Comparison of ENCODE assay signal across 8 cellular contexts in genomic region chr1:234963180-234963903, GRCh38.
DNase-seq lines count a peak whose midpoint lies in the region; ATAC-seq and TF ChIP-seq lines count a peak whose summit lies in the region.

No MANE protein-coding gene starts in this region.

- peak overlapping the region; percentile 31 to 79; a peak in 3 of 4 replicates for H4K8ac ChIP-seq in IMR-90 (ENCODE audit: low read depth in 2 of 2, low read length in 2 of 2)

- DNase-seq in CD4-positive, alpha-beta memory T cell: peak; percentile 85 to 94 (median 86)
- DNase-seq in IMR-90 (peak; percentile 95), mammary epithelial cell (no peak), lower lobe of right lung (peak; percentile 95), WERI-Rb-1 (no peak)
- DNase-seq in stimulated activated CD8-positive, alpha-beta memory T cell treated with anti-CD3 and anti-CD28 coated beads, Interleukin-15, amount 100 ng/mL, for 4 hours (ENCODE audit: low read depth in 2 of 2): peak; percentile 74 to 83

- POLR2A ChIA-PET in CD4-positive, alpha-beta memory T cell (lab: Charles Lee; ENCODE audit: partially characterized antibody): interaction anchor here (0.8 to 4.6 kb wide), 19 partner anchors 9 to 362 kb away, joined by 3 to 86 read pairs (median 6); partner anchors contain the start of gene IRF2BP2
- POLR2A ChIA-PET in IMR-90 (lab: Charles Lee; ENCODE audit: unreplicated experiment): interaction anchor here (1.0 kb wide), 1 partner anchor 8 kb away, joined by 3 read pairs; no protein-coding TSS in a partner anchor

- H3K23ac ChIP-seq in IMR-90 (ENCODE audit: low read depth, low read length): peak overlapping the region; percentile 83

- peak overlapping the region; percentile 16; the same call in 1 of the 2 replicates for H3K4me2 ChIP-seq in IMR-90 (ENCODE audit: low read depth, low read length)
- no peak overlapping the region for H3K4me2 ChIP-seq in mammary epithelial cell (ENCODE audit: insufficient read depth, low read depth, low read length)

- H3K79me2 ChIP-seq in mammary epithelial cell (ENCODE audit: insufficient read depth, low read length): no peaks in the 10 kb centered on the region

- peak overlapping the region; percentile 41 to 89 (median 84) for H3K4me3 Mint-ChIP-seq in CD4-positive, alpha-beta memory T cell

- peaks cover 58 to 76% (median 64%) of the 10 kb centered on the region in 4 donors for H3K4me1 Mint-ChIP-seq in CD4-positive, alpha-beta memory T cell

- peak overlapping the region; percentile 74 for H2BK20ac ChIP-seq in IMR-90 (ENCODE audit: low read depth, low read length)

- H3K9me3 Mint-ChIP-seq in CD4-positive, alpha-beta memory T cell: no peaks in the 10 kb centered on the region

- peak overlapping the region; percentile 40; the same call in 1 of the 2 replicates for H3K9ac ChIP-seq in IMR-90 (ENCODE audit: low read depth, low read length)
- H3K9ac ChIP-seq in mammary epithelial cell (ENCODE audit: insufficient read depth, low read length): no peak overlapping the region

- peak overlapping the region; percentile 75 for H3K4ac ChIP-seq in IMR-90 (ENCODE audit: low read depth, low read length)

- H3K18ac ChIP-seq in IMR-90 (ENCODE audit: low read depth, low read length): peak overlapping the region; percentile 62

- WGBS in IMR-90 (ENCODE audit: extremely low coverage in 2 of 2, insufficient read length in 1 of 2), 2 experiments: 0% methylated on average over 2 of the region's 15 CpGs; no CpG with 5 or more reads in 1 of the 2 experiments
- WGBS in mammary epithelial cell (ENCODE audit: low coverage, missing lambda C conversion rate): 63% methylated on average over 15 of the region's 15 CpGs

- H3K9me3 ChIP-seq in CD4-positive, alpha-beta memory T cell (ENCODE audit: control insufficient read depth in 1 of 2, low read length in 2 of 2): no peaks in the 10 kb centered on the region
- H3K9me3 ChIP-seq in IMR-90 (ENCODE audit: control insufficient read depth, insufficient read depth, low read length) (no peaks in the 10 kb centered on the region), mammary epithelial cell (replicated peaks; ENCODE audit: insufficient read depth, low read length) (no peaks in the 10 kb centered on the region), lower lobe of right lung (no peaks in the 10 kb centered on the region), WERI-Rb-1 (ENCODE audit: severe bottlenecking) (no peaks in the 10 kb centered on the region)

- TF ChIP-seq CTCF in IMR-90 (conservative IDR thresholded peaks at IDR 0.05; ENCODE audit: low read depth, low read length) (no peak), WI38 (IDR thresholded peaks at IDR 0.05; ENCODE audit: low read depth, low read length) (no peak), mammary epithelial cell (conservative IDR thresholded peaks at IDR 0.05 in 1 of 2, IDR thresholded peaks at IDR 0.05 in 1 of 2; ENCODE audit: extremely low read depth in 1 of 2, insufficient read depth in 1 of 2, low read depth in 1 of 2, low read length in 2 of 2) (no peak), lower lobe of right lung (IDR thresholded peaks at IDR 0.05) (no peak), WERI-Rb-1 (IDR thresholded peaks at IDR 0.05; ENCODE audit: low read depth, low read length) (no peak)

- peak overlapping the region; percentile 86 for H2AK9ac ChIP-seq in IMR-90 (replicated peaks; ENCODE audit: low read depth, low read length, poor library complexity)

- H4K20me1 ChIP-seq in IMR-90 (ENCODE audit: insufficient read depth, low read length): peaks cover 4% of the 10 kb centered on the region; the same call in 1 of the 2 replicates
- no peaks in the 10 kb centered on the region for H4K20me1 ChIP-seq in mammary epithelial cell (ENCODE audit: insufficient read depth, low read length)

- CTCF ChIA-PET in CD4-positive, alpha-beta memory T cell (lab: Charles Lee; ENCODE audit: partially characterized antibody): interaction anchor here (1.0 to 3.1 kb wide), 5 partner anchors 12 to 351 kb away, joined by 4 to 23 read pairs (median 4); no protein-coding TSS in a partner anchor
- CTCF ChIA-PET in IMR-90 (lab: Yijun Ruan, JAX): interaction anchor here (0.7 kb wide), 1 partner anchor 350 kb away, joined by 3 read pairs; no protein-coding TSS in a partner anchor
- CTCF ChIA-PET in mammary epithelial cell (lab: Charles Lee; ENCODE audit: low non-redundant PET): no interaction called here

- no peaks in the 10 kb centered on the region for H3K36me3 ChIP-seq in CD4-positive, alpha-beta memory T cell (ENCODE audit: insufficient read depth, low read length)
- H3K36me3 ChIP-seq in IMR-90 (ENCODE audit: control insufficient read depth, insufficient read depth, low read length): no peaks in the 10 kb centered on the region
- H3K36me3 ChIP-seq in mammary epithelial cell (ENCODE audit: insufficient read depth, low read length): no peaks in the 10 kb centered on the region
- no peaks in the 10 kb centered on the region for H3K36me3 ChIP-seq in lower lobe of right lung
- H3K36me3 ChIP-seq in WERI-Rb-1: no peaks in the 10 kb centered on the region

- intact Hi-C loops in CD4-positive, alpha-beta memory T cell (cut with micrococcal nuclease): loop anchor here (1.0 to 5.0 kb wide), 8 partner anchors 15 to 365 kb away; no protein-coding TSS in a partner anchor
- intact Hi-C loops in IMR-90 (cut with micrococcal nuclease): loop anchor here (2.0 kb wide), 3 partner anchors 239 to 465 kb away; partner anchors contain the start of gene IRF2BP2
- intact Hi-C loops in mammary epithelial cell (cut with micrococcal nuclease): no loop called here
- intact Hi-C loops in lower lobe of right lung (cut with DNase I): no loop called here

- peak overlapping the region; percentile 83 for H4K91ac ChIP-seq in IMR-90 (ENCODE audit: insufficient read depth, low read depth, low read length)

- dilution Hi-C loops in IMR-90 (cut with HindIII; ENCODE audit: low sequenced_read_pairs, unreplicated experiment): no loop called here
- dilution Hi-C loops in mammary epithelial cell (cut with HindIII; ENCODE audit: low sequenced_read_pairs): no loop called here

- TF ChIP-seq POLR2A in IMR-90 (IDR thresholded peaks at IDR 0.05; ENCODE audit: low read depth, low read length): no peak

- H3K14ac ChIP-seq in IMR-90 (replicated peaks; ENCODE audit: low read depth, low read length): peak overlapping the region; percentile 82

- peak overlapping the region; percentile 14 to 46 for H3K4me3 ChIP-seq in CD4-positive, alpha-beta memory T cell (ENCODE audit: low read length in 2 of 2)
- H3K4me3 ChIP-seq in IMR-90 (ENCODE audit: insufficient read depth, low read depth, low read length): no peak overlapping the region
- H3K4me3 ChIP-seq in WI38 (ENCODE audit: low read depth, low read length): peak overlapping the region; percentile 1
- no peak overlapping the region for H3K4me3 ChIP-seq in mammary epithelial cell (replicated peaks in 1 of 3; ENCODE audit: insufficient read depth in 1 of 3, low read depth in 2 of 3, low read length in 3 of 3)
- no peak overlapping the region for H3K4me3 ChIP-seq in lower lobe of right lung
- no peak overlapping the region for H3K4me3 ChIP-seq in WERI-Rb-1 (ENCODE audit: low read depth, low read length)

- peaks cover 25% of the 10 kb centered on the region for H3K9me1 ChIP-seq in IMR-90 (ENCODE audit: insufficient read depth, low read length)

- peaks cover 72% of the 10 kb centered on the region for H3K4me1 ChIP-seq in CD4-positive, alpha-beta memory T cell (ENCODE audit: insufficient read depth, low read length)
- H3K4me1 ChIP-seq in IMR-90 (ENCODE audit: control insufficient read depth, insufficient read depth, low read length) (peaks cover 21% of the 10 kb centered on the region), mammary epithelial cell (ENCODE audit: insufficient read depth, low read length) (peaks cover 17% of the 10 kb centered on the region), lower lobe of right lung (peaks cover 73% of the 10 kb centered on the region)

- peaks cover 0 to 6% of the 10 kb centered on the region in 2 experiments; a peak in 1 of 4 replicates for H3K79me1 ChIP-seq in IMR-90 (ENCODE audit: low read depth in 1 of 2, low read length in 2 of 2)

- H4K5ac ChIP-seq in IMR-90 (ENCODE audit: low read depth, low read length): peak overlapping the region; percentile 35

- peak overlapping the region; percentile 73 for H3K56ac ChIP-seq in IMR-90 (ENCODE audit: extremely low read depth, insufficient read depth, low read length)

- no peaks in the 10 kb centered on the region for H3K27me3 Mint-ChIP-seq in CD4-positive, alpha-beta memory T cell

- H3K27ac ChIP-seq in CD4-positive, alpha-beta memory T cell (ENCODE audit: low read depth, low read length): peak overlapping the region; percentile 89
- H3K27ac ChIP-seq in IMR-90 (ENCODE audit: insufficient read depth, low read length) (peak overlapping the region; percentile 90), mammary epithelial cell (ENCODE audit: insufficient read depth, low read depth, low read length) (peak overlapping the region; percentile 36), lower lobe of right lung (peak overlapping the region; percentile 86), WERI-Rb-1 (no peak overlapping the region)

- H3K27ac Mint-ChIP-seq in CD4-positive, alpha-beta memory T cell: peak overlapping the region; percentile 90 to 98 (median 96)

- H3K36me3 Mint-ChIP-seq in CD4-positive, alpha-beta memory T cell: no peaks in the 10 kb centered on the region

- peak overlapping the region; percentile 85 for H2BK15ac ChIP-seq in IMR-90 (ENCODE audit: low read depth, low read length)

- no peak; the same call in 1 of the 2 replicates for TF ChIP-seq RAD21 in IMR-90 (IDR thresholded peaks at IDR 0.05; ENCODE audit: low read length)

- in situ Hi-C loops in IMR-90 (cut with MboI; ENCODE audit: low sequenced_read_pairs): no loop called here
- in situ Hi-C loops in mammary epithelial cell (cut with MboI; ENCODE audit: low sequenced_read_pairs in 2 of 2): no loop called here

- H2BK5ac ChIP-seq in IMR-90 (ENCODE audit: low read depth, low read length, poor library complexity, severe bottlenecking): peak overlapping the region; percentile 93

- no peaks in the 10 kb centered on the region for H3K27me3 ChIP-seq in CD4-positive, alpha-beta memory T cell (ENCODE audit: insufficient read depth, low read length)
- H3K27me3 ChIP-seq in IMR-90 (ENCODE audit: control insufficient read depth, insufficient read depth, low read length) (no peaks in the 10 kb centered on the region), mammary epithelial cell (ENCODE audit: insufficient read depth, low read length) (no peaks in the 10 kb centered on the region), lower lobe of right lung (ENCODE audit: low read depth) (no peaks in the 10 kb centered on the region), WERI-Rb-1 (ENCODE audit: insufficient read depth, low read depth, severe bottlenecking) (no peaks in the 10 kb centered on the region)

- ATAC-seq in GM21423 (IDR thresholded peaks at IDR 0.05; ENCODE audit: unreplicated experiment): peak; percentile 85
- ATAC-seq in IMR-90 (ENCODE audit: low read depth): peak; percentile 33
- ATAC-seq in lower lobe of right lung: peak; percentile 76 to 83

- BruUV-seq in IMR-90 (replicated peaks; lab: Mats Ljungman, UMichigan) (no TSS peak), mammary epithelial cell (replicated peaks; lab: Mats Ljungman, UMichigan) (no TSS peak)

- no peak overlapping the region for H2AFZ ChIP-seq in IMR-90 (replicated peaks; ENCODE audit: low read length, poor library complexity)
- peak overlapping the region; percentile 76 for H2AFZ ChIP-seq in mammary epithelial cell (ENCODE audit: low read depth, low read length)

- peak overlapping the region; percentile 3; the same call in 1 of the 2 replicates for H2AK5ac ChIP-seq in IMR-90 (ENCODE audit: low read depth, low read length)

- H2BK120ac ChIP-seq in IMR-90 (ENCODE audit: low read depth, low read length): peak overlapping the region; percentile 91

Comparison
In these comparisons a context has a peak if more than half of its experiments do, and no peak if none do; other contexts are left out.
1. DNase-seq: peak in CD4-positive, alpha-beta memory T cell (5 of 5), IMR-90 (single experiment), lower lobe of right lung (single experiment) and stimulated activated CD8-positive, alpha-beta memory T cell treated with anti-CD3 and anti-CD28 coated beads, Interleukin-15, amount 100 ng/mL, for 4 hours (2 of 2); none in mammary epithelial cell (single experiment) and WERI-Rb-1 (single experiment).
2. H3K4me3 ChIP-seq: peak in CD4-positive, alpha-beta memory T cell (2 of 2) and WI38 (single experiment); none in IMR-90 (single experiment), mammary epithelial cell (0 of 3), lower lobe of right lung (single experiment) and WERI-Rb-1 (single experiment).
3. ATAC-seq: peak in every context shown above with its lines; median percentile 85 in GM21423; 80 in lower lobe of right lung; 33 in IMR-90.
4. intact Hi-C loops: an anchor here in CD4-positive, alpha-beta memory T cell (1.0 to 5.0 kb wide) and IMR-90 (2.0 kb wide); none called in mammary epithelial cell and lower lobe of right lung.